In genomic region chr5:75028090-75028489, GRCh38 we compare ENCODE assay signal across 22 cellular contexts. TPM values are rescaled to one million over a fixed set of nuclear protein-coding genes. Genes with fewer than 3 reads are reported as not detected.
A peak's percentile ranks its signal among the peaks of the same experiment; 100 is the strongest.
DNase-seq lines count a peak whose midpoint lies in the region; ATAC-seq and TF ChIP-seq lines count a peak whose summit lies in the region.
"Had no signal": no experiment of that assay in that cellular context is flagged by ENCODE, and none has a peak within 500 bp of the region (broad histone marks: within the 10 kb centered on the region; RNA-seq: fewer than 3 reads in every experiment).

No MANE protein-coding gene starts in this region.

- H3K79me2 ChIP-seq in SK-N-SH (ENCODE audit: insufficient read depth) = no peaks in the 10 kb centered on the region

- H3K4me1 ChIP-seq in SK-N-SH (ENCODE audit: control insufficient read depth in 1 of 2, insufficient read depth in 2 of 2, low read depth in 1 of 2, low read length in 1 of 2) = no peaks in the 10 kb centered on the region

- peak; percentile 60 to 85 for ATAC-seq in activated naive CD4-positive, alpha-beta T cell treated with anti-CD3 and anti-CD28 coated beads, Interleukin-2, amount 50 U/mL, for 72 hours
- ATAC-seq in T-helper 17 cell (peak; percentile 48), GM18861 (IDR thresholded peaks at IDR 0.05; ENCODE audit: unreplicated experiment) (no peak)
- ATAC-seq: GM23338 had no signal

- no peaks in the 10 kb centered on the region for H3K27me3 Mint-ChIP-seq in activated naive CD4-positive, alpha-beta T cell treated with anti-CD3 and anti-CD28 coated beads, Interleukin-2, amount 10 ng/mL, durations not matched to agents 7 days and 5 days
- peaks cover 4% of the 10 kb centered on the region for H3K27me3 Mint-ChIP-seq in T-helper 17 cell

- no peak for DNase-seq in activated naive CD4-positive, alpha-beta T cell treated with anti-CD3 and anti-CD28 coated beads, Interleukin-2, amount 50 U/mL, for 72 hours (ENCODE audit: low spot score in 2 of 2)
- no peak for DNase-seq in activated naive CD4-positive, alpha-beta T cell treated with anti-CD3 and anti-CD28 coated beads, Interleukin-2, amount 10 ng/mL, durations not matched to agents 7 days and 5 days
- DNase-seq in T-helper 17 cell (no peak), HCEC 1CT (no peak), SK-N-SH (no peak)
- peak; percentile 40 for DNase-seq in central memory CD4-positive, alpha-beta T cell
- DNase-seq: ACHN, AML-193, GF-D8, MV-4-11, NCI-H1417, NCI-H187 treated with DMSO at 0.1 percent for 48 hours, NCI-H2227 treated with DMSO at 0.1 percent for 48 hours, NCI-H524, NCI-H82, OCI-M1, SHP77 had no signal

- TF ChIP-seq CTCF in SK-N-SH (IDR thresholded peaks at IDR 0.05) = no peak

- H3K27me3 ChIP-seq in SK-N-SH (ENCODE audit: insufficient read depth) = no peaks in the 10 kb centered on the region

- TF ChIP-seq RAD21 in SK-N-SH (IDR thresholded peaks at IDR 0.05; ENCODE audit: low read length) = no peak

- CTCF ChIA-PET in activated naive CD4-positive, alpha-beta T cell treated with anti-CD3 and anti-CD28 coated beads, Interleukin-2, amount 10 ng/mL, durations not matched to agents 7 days and 5 days (lab: Charles Lee) = interaction anchor here (0.6 to 1.1 kb wide), 3 partner anchors 21 to 1422 kb away, joined by 3 read pairs; no protein-coding TSS in a partner anchor
- CTCF ChIA-PET in SK-N-SH (lab: Yijun Ruan, JAX) = interaction anchor here (2.5 kb wide), 1 partner anchor 22 kb away, joined by 10 read pairs; no protein-coding TSS in a partner anchor

- H3K27ac ChIP-seq in SK-N-SH (ENCODE audit: low read depth in 2 of 2, low read length in 1 of 2) = no peak overlapping the region
- H3K27ac ChIP-seq: C4-2B, KMS-11, SK-N-MC had no signal

- H3K9me3 Mint-ChIP-seq in activated naive CD4-positive, alpha-beta T cell treated with anti-CD3 and anti-CD28 coated beads, Interleukin-2, amount 50 U/mL, for 72 hours = peaks cover 0 to 6% of the 10 kb centered on the region in 2 donors
- H3K9me3 Mint-ChIP-seq in activated naive CD4-positive, alpha-beta T cell treated with anti-CD3 and anti-CD28 coated beads, Interleukin-2, amount 10 ng/mL, durations not matched to agents 7 days and 5 days = no peaks in the 10 kb centered on the region
- H3K9me3 Mint-ChIP-seq: GM23338 had no signal

- H3K9me3 ChIP-seq in T-helper 17 cell (ENCODE audit: control insufficient read depth, low read length, poor library complexity, severe bottlenecking) (no peaks in the 10 kb centered on the region), SK-N-SH (no peaks in the 10 kb centered on the region)

- no peak overlapping the region for H3K4me3 ChIP-seq in SK-N-SH (ENCODE audit: low read depth in 2 of 2, low read length in 1 of 2)
- H3K4me3 ChIP-seq: GM23338, SK-N-MC had no signal

- no peaks in the 10 kb centered on the region for H3F3A ChIP-seq in SK-N-SH (replicated peaks; ENCODE audit: insufficient read depth)

- H3K36me3 Mint-ChIP-seq in activated naive CD4-positive, alpha-beta T cell treated with anti-CD3 and anti-CD28 coated beads, Interleukin-2, amount 50 U/mL, for 72 hours = no peaks in the 10 kb centered on the region
- peaks cover 4% of the 10 kb centered on the region for H3K36me3 Mint-ChIP-seq in activated naive CD4-positive, alpha-beta T cell treated with anti-CD3 and anti-CD28 coated beads, Interleukin-2, amount 10 ng/mL, durations not matched to agents 7 days and 5 days
- H3K36me3 Mint-ChIP-seq in T-helper 17 cell (ENCODE audit: low read depth) = no peaks in the 10 kb centered on the region

- POLR2A ChIA-PET in SK-N-SH (lab: Yijun Ruan, JAX) = no interaction called here

- no peak overlapping the region for H2AFZ ChIP-seq in SK-N-SH (ENCODE audit: low read depth)
- H2AFZ ChIP-seq: GM23338 had no signal

- no peak overlapping the region for H3K4me2 ChIP-seq in SK-N-SH
- H3K4me2 ChIP-seq: GM23338, KMS-11 had no signal

- H3K36me3 ChIP-seq in SK-N-SH (replicated peaks in 1 of 2; ENCODE audit: control insufficient read depth in 1 of 2, insufficient read depth in 2 of 2, low read length in 1 of 2) = no peaks in the 10 kb centered on the region

- H4K20me1 ChIP-seq in SK-N-SH (ENCODE audit: insufficient read depth) = no peaks in the 10 kb centered on the region

- H3K4me3 Mint-ChIP-seq in activated naive CD4-positive, alpha-beta T cell treated with anti-CD3 and anti-CD28 coated beads, Interleukin-2, amount 10 ng/mL, durations not matched to agents 7 days and 5 days = no peak overlapping the region
- no peak overlapping the region for H3K4me3 Mint-ChIP-seq in T-helper 17 cell
- H3K4me3 Mint-ChIP-seq: GM23338 had no signal

- no peaks in the 10 kb centered on the region for H3K9me2 ChIP-seq in SK-N-SH

- H3K4me1 Mint-ChIP-seq in activated naive CD4-positive, alpha-beta T cell treated with anti-CD3 and anti-CD28 coated beads, Interleukin-2, amount 10 ng/mL, durations not matched to agents 7 days and 5 days = peaks cover 35% of the 10 kb centered on the region
- H3K4me1 Mint-ChIP-seq in T-helper 17 cell = peaks cover 23% of the 10 kb centered on the region

- peak overlapping the region in 1 of 2 donors; percentile 75 for H3K27ac Mint-ChIP-seq in activated naive CD4-positive, alpha-beta T cell treated with anti-CD3 and anti-CD28 coated beads, Interleukin-2, amount 50 U/mL, for 72 hours
- H3K27ac Mint-ChIP-seq in activated naive CD4-positive, alpha-beta T cell treated with anti-CD3 and anti-CD28 coated beads, Interleukin-2, amount 10 ng/mL, durations not matched to agents 7 days and 5 days = no peak overlapping the region
- H3K27ac Mint-ChIP-seq in T-helper 17 cell = no peak overlapping the region
- H3K27ac Mint-ChIP-seq: GM23338 had no signal

- no peak overlapping the region for H3K9ac ChIP-seq in SK-N-SH
- H3K9ac ChIP-seq: KMS-11 had no signal

- no peak for TF ChIP-seq EP300 in SK-N-SH (IDR thresholded peaks at IDR 0.05; ENCODE audit: borderline replicate concordance in 1 of 2, low read depth in 1 of 2, low read length in 1 of 2)

- 56% methylated on average over 3 of the region's 3 CpGs for WGBS in SK-N-SH (ENCODE audit: low lambda C conversion rate)

TF ChIP-seq in SK-N-SH, 30 proteins besides CTCF, POLR2A, EP300 and RAD21:
- TF ChIP-seq GATA2 (CRISPR knock-in tag; IDR thresholded peaks at IDR 0.05) = no peak
- TF ChIP-seq SMC3 (IDR thresholded peaks at IDR 0.05; ENCODE audit: low read depth, low read length) = no peak
- no peak for TF ChIP-seq NFIC (IDR thresholded peaks at IDR 0.05; ENCODE audit: borderline replicate concordance)
- no peak for TF ChIP-seq TCF12 (IDR thresholded peaks at IDR 0.05)
- TF ChIP-seq CHD2 (IDR thresholded peaks at IDR 0.05; ENCODE audit: low read length, partially characterized antibody) = no peak
- no peak for TF ChIP-seq TEAD4 (IDR thresholded peaks at IDR 0.05; ENCODE audit: borderline replicate concordance, insufficient read depth)
- no peak for TF ChIP-seq JUND (IDR thresholded peaks at IDR 0.05)
- TF ChIP-seq FOXM1 (IDR thresholded peaks at IDR 0.05; ENCODE audit: low read depth) = no peak
- TF ChIP-seq FOXJ3 (CRISPR knock-in tag; IDR thresholded peaks at IDR 0.05) = no peak
- no peak for TF ChIP-seq RFX5 (IDR thresholded peaks at IDR 0.05; ENCODE audit: low read length)

RNA-seq across cellular contexts. Expression of gene GCNT4, which starts 24.3 kb away (rescaled TPM):
- total RNA-seq in activated naive CD4-positive, alpha-beta T cell treated with anti-CD3 and anti-CD28 coated beads, Interleukin-2, amount 50 U/mL, for 72 hours = 1 to 10 TPM; 2.8 to 3.3 TPM
- 1 to 10 TPM; 4.9 to 5.3 TPM for total RNA-seq in T-helper 17 cell
- 0.02 and 0.03 TPM in 2 replicates for polyA plus RNA-seq in SK-N-SH (2012; rRNA removed)
- polyA plus RNA-seq in SK-N-SH (2012; cell fraction: cytosol; rRNA removed) = 0.04 TPM in 2 replicates
- 0.04 and 0.05 TPM in 2 replicates for polyA plus RNA-seq in SK-N-SH (2012; cell fraction: nucleus; rRNA removed)
